In the genomic region with DNA sequence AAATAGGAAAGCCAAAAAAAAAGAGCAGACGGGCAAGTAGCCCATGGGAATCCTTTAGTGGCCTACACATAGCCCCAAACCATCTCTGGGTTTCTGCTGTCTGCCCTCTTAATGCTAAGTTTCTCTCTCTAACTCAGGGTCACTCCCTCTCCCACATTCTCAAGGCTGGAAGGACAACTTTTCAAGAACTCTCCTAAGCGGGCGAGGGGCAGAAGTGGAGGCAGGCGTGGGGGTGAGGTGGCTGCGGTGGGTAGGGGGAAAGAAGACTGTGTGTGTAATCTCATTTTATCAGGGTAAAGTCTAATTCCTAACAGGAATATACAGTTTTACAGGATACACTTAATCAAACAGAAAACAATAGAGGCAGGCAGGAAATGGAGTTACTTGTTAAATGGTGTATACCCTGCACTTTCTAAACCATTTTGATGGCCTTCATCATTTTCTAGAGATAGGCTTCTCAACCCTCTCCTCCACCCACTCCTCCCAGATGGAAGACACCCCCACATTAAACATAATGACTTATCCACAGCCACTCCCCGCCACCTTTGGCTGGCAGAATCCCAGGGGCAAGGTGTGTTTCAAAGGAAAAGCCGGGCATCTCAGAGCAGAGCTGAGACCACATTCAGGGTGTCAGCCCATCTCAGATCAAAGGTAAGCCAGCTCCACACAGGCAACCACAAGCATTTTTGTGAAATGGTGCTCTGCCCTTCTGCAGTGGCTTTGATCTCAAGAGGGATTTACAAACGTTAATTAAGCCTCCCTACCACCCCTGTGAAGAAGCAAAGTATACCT, we compare ENCODE assay signal across 12 cellular contexts. TPM values are rescaled to one million over a fixed set of nuclear protein-coding genes. Genes with fewer than 3 reads are reported as not detected.
DNase-seq lines count a peak whose midpoint lies in the region; ATAC-seq, FAIRE-seq and TF ChIP-seq lines count a peak whose summit lies in the region.
"Had no signal": no experiment of that assay in that cellular context is flagged by ENCODE, and none has a peak within 500 bp of the region (broad histone marks: within the 10 kb centered on the region; RNA-seq: fewer than 3 reads in every experiment).

No MANE protein-coding gene starts in this region.

- no peaks in the 10 kb centered on the region for H3K9me1 ChIP-seq in endothelial cell of umbilical vein (replicated peaks; ENCODE audit: control insufficient read depth, extremely low read depth, insufficient read depth, low read length)

- H3K9ac ChIP-seq in endothelial cell of umbilical vein (replicated peaks; ENCODE audit: extremely low read depth, insufficient read depth, low read length) = no peak overlapping the region

- H3K9me2 ChIP-seq in PC-9 (ENCODE audit: insufficient read depth) = no peaks in the 10 kb centered on the region

- H3K79me2 ChIP-seq in PC-9 (ENCODE audit: low read depth) (peaks cover 96% of the 10 kb centered on the region), endothelial cell of umbilical vein (ENCODE audit: control insufficient read depth, insufficient read depth, low read length) (peaks cover 10% of the 10 kb centered on the region)

- peaks cover 31% of the 10 kb centered on the region for H3F3A ChIP-seq in PC-9 (ENCODE audit: insufficient read depth, low read depth)

- BruUV-seq in PC-9 (replicated peaks; lab: Mats Ljungman, UMichigan) = no TSS peak
- BruUV-seq in endothelial cell of umbilical vein (replicated peaks; lab: Mats Ljungman, UMichigan) = no TSS peak

- no peaks in the 10 kb centered on the region for H3K9me3 ChIP-seq in CD4-positive, alpha-beta T cell (ENCODE audit: control insufficient read depth, low read length)
- H3K9me3 ChIP-seq in PC-9 (ENCODE audit: insufficient read depth, low read depth) (no peaks in the 10 kb centered on the region), endothelial cell of umbilical vein (replicated peaks; ENCODE audit: control insufficient read depth, insufficient read depth, low read length) (no peaks in the 10 kb centered on the region)

- H3K36me3 ChIP-seq in PC-9 (ENCODE audit: low read depth) (peaks cover 28% of the 10 kb centered on the region), endothelial cell of umbilical vein (ENCODE audit: control insufficient read depth in 2 of 2, extremely low read depth in 1 of 2, insufficient read depth in 2 of 2, low read length in 2 of 2) (peaks cover 0 to 2% of the 10 kb centered on the region in 2 experiments)

- no peaks in the 10 kb centered on the region for H3K27me3 ChIP-seq in CD4-positive, alpha-beta T cell (ENCODE audit: control insufficient read depth, insufficient read depth, low read length)
- no peaks in the 10 kb centered on the region for H3K27me3 ChIP-seq in PC-9 (ENCODE audit: insufficient read depth, low read depth)
- no peaks in the 10 kb centered on the region for H3K27me3 ChIP-seq in endothelial cell of umbilical vein (ENCODE audit: control insufficient read depth in 2 of 2, insufficient read depth in 2 of 2, low read length in 2 of 2)

- H3K4me1 Mint-ChIP-seq in CD4-positive, alpha-beta T cell (ENCODE audit: low read depth) = peaks cover 92% of the 10 kb centered on the region
- H3K4me1 Mint-ChIP-seq in osteocyte (ENCODE audit: unreplicated experiment) = peaks cover 88% of the 10 kb centered on the region

- FAIRE-seq in endothelial cell of umbilical vein (lab: Jason Lieb, UNC) = peak; percentile 31

- intact Hi-C loops in CD4-positive, alpha-beta T cell (cut with DNase I, micrococcal nuclease) = loop anchor here (5.0 to 10.0 kb wide), 9 partner anchors 33 to 1933 kb away; partner anchors contain the start of genes ACAA2 (in 1 of the 2), C18orf32 (in 1 of the 2) and ME2 (in 1 of the 2)
- intact Hi-C loops in PC-9 (cut with micrococcal nuclease; ENCODE audit: unreplicated experiment) (loop anchor here (2.0 kb wide), 2 partner anchors 53 to 77 kb away; no protein-coding TSS in a partner anchor), endothelial cell of umbilical vein (cut with micrococcal nuclease) (loop anchor here (10.0 kb wide), 1 partner anchor 471 kb away; no protein-coding TSS in a partner anchor)

- peak overlapping the region; percentile 67 for H3K4me2 ChIP-seq in PC-9
- H3K4me2 ChIP-seq in endothelial cell of umbilical vein (ENCODE audit: insufficient read depth, low read length) = no peak overlapping the region

- no peak for ATAC-seq in CD4-positive, alpha-beta T cell (ENCODE audit: poor library complexity)
- no peak for ATAC-seq in HG03565 (IDR thresholded peaks at IDR 0.05; ENCODE audit: unreplicated experiment)

- dilution Hi-C loops in endothelial cell of umbilical vein (cut with MboI; ENCODE audit: extremely low pct_ligation_motif_present, low sequenced_read_pairs) = no loop called here

- CTCF ChIA-PET in CD4-positive, alpha-beta T cell (lab: Charles Lee) = no interaction called here
- CTCF ChIA-PET in PC-9 (lab: Charles Lee) (no interaction called here), endothelial cell of umbilical vein (lab: Charles Lee) (interaction anchor here (1.1 to 1.4 kb wide), 3 partner anchors 40 to 294 kb away, joined by 3 to 6 read pairs (median 5); no protein-coding TSS in a partner anchor)

- H3K4me3 ChIP-seq in PC-9 (no peak overlapping the region), endothelial cell of umbilical vein (replicated peaks in 1 of 3; ENCODE audit: insufficient read depth in 1 of 3, low read depth in 1 of 3, low read length in 3 of 3) (no peak overlapping the region)

- H4K20me1 ChIP-seq in PC-9 (ENCODE audit: insufficient read depth) = peaks cover 63% of the 10 kb centered on the region
- peaks cover 4% of the 10 kb centered on the region for H4K20me1 ChIP-seq in endothelial cell of umbilical vein (replicated peaks; ENCODE audit: control insufficient read depth, extremely low read depth, insufficient read depth, low read length)

- H3K4me1 ChIP-seq in PC-9 (replicated peaks; ENCODE audit: insufficient read depth) (peaks cover 86% of the 10 kb centered on the region), endothelial cell of umbilical vein (ENCODE audit: control insufficient read depth, extremely low read depth, insufficient read depth, low read length) (peaks cover 78% of the 10 kb centered on the region)

- no peaks in the 10 kb centered on the region for H3K27me3 Mint-ChIP-seq in CD4-positive, alpha-beta T cell
- no peaks in the 10 kb centered on the region for H3K27me3 Mint-ChIP-seq in osteocyte (ENCODE audit: unreplicated experiment)

- no peak overlapping the region for H3K27ac ChIP-seq in CD4-positive, alpha-beta T cell (ENCODE audit: low read depth, low read length)
- H3K27ac ChIP-seq in PC-9 (no peak overlapping the region), endothelial cell of umbilical vein (ENCODE audit: insufficient read depth, low read depth, low read length) (no peak overlapping the region)

- H2AFZ ChIP-seq in PC-9 = no peak overlapping the region
- no peak overlapping the region for H2AFZ ChIP-seq in endothelial cell of umbilical vein (ENCODE audit: low read depth, low read length)

- peak overlapping the region; percentile 99 for H3K27ac Mint-ChIP-seq in CD4-positive, alpha-beta T cell
- peak overlapping the region; percentile 95 for H3K27ac Mint-ChIP-seq in osteocyte (ENCODE audit: unreplicated experiment)

- TF ChIP-seq CTCF in CD4-positive, alpha-beta T cell (IDR thresholded peaks at IDR 0.05) = no peak
- no peak for TF ChIP-seq CTCF in PC-9 (conservative IDR thresholded peaks at IDR 0.05)
- no peak for TF ChIP-seq CTCF in endothelial cell of umbilical vein (IDR thresholded peaks at IDR 0.05; ENCODE audit: extremely low read depth in 1 of 2, insufficient read depth in 1 of 2, low read depth in 1 of 2, low read length in 2 of 2)
- TF ChIP-seq CTCF in osteocyte (IDR thresholded peaks at IDR 0.05) = no peak

- no peaks in the 10 kb centered on the region for H3K9me3 Mint-ChIP-seq in CD4-positive, alpha-beta T cell
- no peaks in the 10 kb centered on the region for H3K9me3 Mint-ChIP-seq in osteocyte (ENCODE audit: unreplicated experiment)

- H3K4me3 Mint-ChIP-seq in CD4-positive, alpha-beta T cell = peak overlapping the region; percentile 83
- peak overlapping the region; percentile 59 for H3K4me3 Mint-ChIP-seq in osteocyte (ENCODE audit: unreplicated experiment)

- DNase-seq in CD4-positive, alpha-beta T cell = no peak
- DNase-seq in PC-9 = peak in 1 of 2 experiments; percentile 29
- peak; percentile 28 for DNase-seq in endothelial cell of umbilical vein (ENCODE audit: low read depth, low spot score)
- peak; percentile 60 for DNase-seq in osteocyte (ENCODE audit: extremely low spot score, unreplicated experiment)
- no peak for DNase-seq in T1000 (lab: John Stamatoyannopoulos, UW)
- DNase-seq in stimulated activated CD4-positive, alpha-beta T cell treated with anti-CD3 and anti-CD28 coated beads, Interleukin-4, amount 100 ng/mL, for 1 hour = no peak
- no peak for DNase-seq in occipital lobe (lab: John Stamatoyannopoulos, UW)
- DNase-seq: activated effector memory CD4-positive, alpha-beta T cell treated with anti-CD3 and anti-CD28 coated beads, Interleukin-2, amount 50 U/mL, for 16 hours; DMS 273 treated with DMSO at 0.1 percent for 48 hours; SHP77; stimulated activated CD4-positive, alpha-beta T cell treated with anti-CD3 and anti-CD28 coated beads, Interleukin-12 subunit alpha, Interleukin-12 subunit beta, amount 100 ng/mL, for 4 hours had no signal

- POLR2A ChIA-PET in CD4-positive, alpha-beta T cell (lab: Charles Lee) = interaction anchor here (0.7 to 1.5 kb wide), 5 partner anchors 8 to 100 kb away, joined by 3 to 5 read pairs (median 3); no protein-coding TSS in a partner anchor
- POLR2A ChIA-PET in PC-9 (lab: Charles Lee; ENCODE audit: unreplicated experiment) = no interaction called here
- POLR2A ChIA-PET in endothelial cell of umbilical vein (lab: Charles Lee) = no interaction called here

- H3K36me3 Mint-ChIP-seq in CD4-positive, alpha-beta T cell (ENCODE audit: low read depth) = peaks cover 58% of the 10 kb centered on the region
- H3K36me3 Mint-ChIP-seq in osteocyte (ENCODE audit: unreplicated experiment) = peaks cover 59% of the 10 kb centered on the region

- TF ChIP-seq POLR2A in endothelial cell of umbilical vein (IDR thresholded peaks at IDR 0.05; ENCODE audit: low read depth, low read length) = no peak

TF ChIP-seq in endothelial cell of umbilical vein, 7 proteins besides CTCF, POLR2A, EP300 and RAD21 (continues in another document):
- no peak for TF ChIP-seq JUN (IDR thresholded peaks at IDR 0.05; ENCODE audit: borderline replicate concordance, insufficient read depth, insufficient read length, low read depth)
- no peak for TF ChIP-seq MYC (IDR thresholded peaks at IDR 0.05; ENCODE audit: low read depth, low read length)

RNA-seq across cellular contexts. Expression of gene SMAD7, which starts 6.8 kb away (rescaled TPM):
- total RNA-seq in CD4-positive, alpha-beta T cell = 100 to 1,000 TPM; 244 to 254 TPM
- total RNA-seq in PC-9 (2021) = 5.0 and 5.8 TPM in 2 replicates
- 3.6 and 4.6 TPM in 2 replicates for total RNA-seq in endothelial cell of umbilical vein
- 8.0 and 10.2 TPM in 2 replicates for polyA plus RNA-seq in endothelial cell of umbilical vein
- 4.5 TPM in 2 replicates for polyA plus RNA-seq in endothelial cell of umbilical vein (2011; cell fraction: cytosol; rRNA removed)
- polyA plus RNA-seq in endothelial cell of umbilical vein (2011; cell fraction: nucleus; rRNA removed) = 5.0 and 9.0 TPM in 2 replicates
- polyA plus RNA-seq in endothelial cell of umbilical vein (2012) = 1.9 and 3.2 TPM in 2 replicates
- polyA minus RNA-seq in endothelial cell of umbilical vein = 12.6 and 15.2 TPM in 2 replicates
- polyA minus RNA-seq in endothelial cell of umbilical vein (2011; cell fraction: cytosol; rRNA and poly(A)+ RNA removed) = 20.6 TPM
- polyA minus RNA-seq in endothelial cell of umbilical vein (2011; cell fraction: nucleus; rRNA and poly(A)+ RNA removed) = 8.1 and 15.0 TPM in 2 replicates
- total RNA-seq in osteocyte = 53.6 and 55.8 TPM in 2 replicates
- 18.7 TPM for total RNA-seq in occipital lobe

Comparison
In these comparisons a context has a peak if more than half of its experiments do, and no peak if none do; other contexts are left out.
1. DNase-seq: peak in endothelial cell of umbilical vein (single experiment) and osteocyte (single experiment); none in CD4-positive, alpha-beta T cell (0 of 10), T1000 (single experiment), stimulated activated CD4-positive, alpha-beta T cell treated with anti-CD3 and anti-CD28 coated beads, Interleukin-4, amount 100 ng/mL, for 1 hour (single experiment) and occipital lobe (single experiment).